Comparison of ENCODE assay signal across 20 cellular contexts in the genomic region with DNA sequence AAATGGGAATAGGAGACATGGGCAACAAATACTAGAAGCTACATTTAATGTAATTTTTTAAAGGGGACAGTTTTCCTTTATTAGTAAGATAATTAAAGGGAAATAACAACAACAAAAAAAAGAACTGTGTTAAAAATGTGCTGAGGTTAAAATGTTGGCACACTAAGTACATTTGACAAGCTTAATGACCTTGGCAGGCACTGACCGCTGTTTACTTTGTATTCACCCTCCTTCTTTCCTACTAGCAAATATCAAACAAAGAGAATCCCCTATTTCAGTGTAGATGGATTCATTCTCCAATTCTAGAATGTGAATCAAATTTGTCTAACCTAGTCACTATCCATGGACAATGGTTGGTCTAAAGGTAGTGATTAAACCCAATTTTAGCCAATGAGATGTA.
DNase-seq lines count a peak whose midpoint lies in the region; ATAC-seq, FAIRE-seq and TF ChIP-seq lines count a peak whose summit lies in the region.
"Had no signal": no experiment of that assay in that cellular context is flagged by ENCODE, and none has a peak within 500 bp of the region (broad histone marks: within the 10 kb centered on the region; RNA-seq: fewer than 3 reads in every experiment).

No MANE protein-coding gene starts in this region.

- no peak overlapping the region for H3K4me2 ChIP-seq in HepG2 (ENCODE audit: low read depth, low read length)
- H3K4me2 ChIP-seq: A549, PC-9 had no signal

- no peak for TF ChIP-seq CTCF in HepG2 (CRISPR knock-in tag; IDR thresholded peaks at IDR 0.05)
- no peak for TF ChIP-seq CTCF in progenitor cell of endocrine pancreas (IDR thresholded peaks at IDR 0.05; ENCODE audit: unreplicated experiment)

- H3K36me3 Mint-ChIP-seq in progenitor cell of endocrine pancreas (ENCODE audit: insufficient read depth) = peaks cover 4% of the 10 kb centered on the region
- H3K36me3 Mint-ChIP-seq: CD14-positive monocyte, T-cell had no signal

- no peak overlapping the region for H3K9ac ChIP-seq in HepG2 (ENCODE audit: insufficient read depth, low read depth, low read length)

- peaks cover 11% of the 10 kb centered on the region for H3K4me1 Mint-ChIP-seq in progenitor cell of endocrine pancreas (ENCODE audit: low read depth)
- H3K4me1 Mint-ChIP-seq: B cell, CD14-positive monocyte, T-cell had no signal

- H3K27me3 Mint-ChIP-seq in progenitor cell of endocrine pancreas = no peaks in the 10 kb centered on the region

- POLR2A ChIA-PET in HepG2 (lab: Yijun Ruan, JAX) = no interaction called here

- H3K4me3 Mint-ChIP-seq in progenitor cell of endocrine pancreas (ENCODE audit: low read depth) = no peak overlapping the region
- H3K4me3 Mint-ChIP-seq: B cell, CD14-positive monocyte, T-cell had no signal

- H3K79me2 ChIP-seq in HepG2 (ENCODE audit: insufficient read depth, low read length) = no peaks in the 10 kb centered on the region

- H3K4me3 ChIP-seq in HepG2 (replicated peaks in 1 of 3; ENCODE audit: insufficient read depth in 1 of 3, low read depth in 2 of 3, low read length in 3 of 3) = no peak overlapping the region
- H3K4me3 ChIP-seq: A549, MG63, PC-9 had no signal

- intact Hi-C loops in HepG2 (cut with micrococcal nuclease; ENCODE audit: unreplicated experiment) = no loop called here

- peak; percentile 63; the same call in 2 of the 3 replicates for ATAC-seq in HepG2
- ATAC-seq in GM18858 (IDR thresholded peaks at IDR 0.05; ENCODE audit: unreplicated experiment) = no peak
- ATAC-seq: A549, SK-N-SH treated with all-trans-retinoic acid at 6 μM for 48 hours, T-cell had no signal

- TF ChIP-seq RAD21 in HepG2 (CRISPR knock-in tag; IDR thresholded peaks at IDR 0.05) = no peak

- FAIRE-seq in HepG2 (lab: Jason Lieb, UNC) = peak; percentile 12
- FAIRE-seq: A549, D721Med, H54 had no signal

- no peak for TF ChIP-seq POLR2A in HepG2 (IDR thresholded peaks at IDR 0.05; ENCODE audit: insufficient read depth in 1 of 2, low read depth in 2 of 2, low read length in 2 of 2)

- DNase-seq in DMS153 treated with DMSO at 0.1 percent for 48 hours (lab: John Stamatoyannopoulos, UW; ENCODE audit: unreplicated experiment) (peak; percentile 30), NCI-H2029 (lab: John Stamatoyannopoulos, UW) (peak; percentile 23), NCI-H774 (lab: John Stamatoyannopoulos, UW) (peak; percentile 22), HepG2 (ENCODE audit: low spot score) (peak; percentile 43), cortex of kidney (lab: John Stamatoyannopoulos, UW) (no peak), progenitor cell of endocrine pancreas (ENCODE audit: low spot score, unreplicated experiment) (no peak), NCI-H524 (lab: John Stamatoyannopoulos, UW) (no peak)
- DNase-seq: DMS79, MG63, NCI-H1048, PC-9, SIG-M5, T-cell had no signal

- no peak overlapping the region for H2AFZ ChIP-seq in HepG2 (ENCODE audit: low read length)
- H2AFZ ChIP-seq: PC-9 had no signal

- peaks cover 29% of the 10 kb centered on the region for H3K4me1 ChIP-seq in HepG2 (ENCODE audit: insufficient read depth, low read length)
- H3K4me1 ChIP-seq: A549 had no signal

- CTCF ChIA-PET in HepG2 (lab: Yijun Ruan, JAX; ENCODE audit: low intra/inter-chr PET ratio, low total read pairs) = no interaction called here

- H3K27me3 ChIP-seq in HepG2 (ENCODE audit: control insufficient read depth in 1 of 2, insufficient read depth in 2 of 2, low read length in 2 of 2) = no peaks in the 10 kb centered on the region; a peak in 1 of 5 replicates
- H3K27me3 ChIP-seq: MG63 had no signal

- in situ Hi-C loops in HepG2 (cut with HindIII; ENCODE audit: extremely low pct_ligation_motif_present, low pct_unique_long_range_greater_than_20kb) = no loop called here

- H3K9me3 ChIP-seq in HepG2 (ENCODE audit: low read length) = no peaks in the 10 kb centered on the region
- H3K9me3 ChIP-seq: A549, MG63 had no signal

- WGBS in HepG2 (ENCODE audit: low lambda C conversion rate) = 12% methylated on average over 1 of the region's 1 CpG

- no TSS peak for BruUV-seq in HepG2 (replicated peaks; lab: Mats Ljungman, UMichigan)

- no peaks in the 10 kb centered on the region for H4K20me1 ChIP-seq in HepG2 (ENCODE audit: insufficient read depth, low read length)

- TF ChIP-seq EP300 in HepG2 (IDR thresholded peaks at IDR 0.05; ENCODE audit: low read depth in 2 of 2, low read length in 2 of 2) (no peak), HepG2 (CRISPR knock-in tag; IDR thresholded peaks at IDR 0.05; ENCODE audit: borderline replicate concordance) (no peak)

- H3K9me3 Mint-ChIP-seq in progenitor cell of endocrine pancreas (ENCODE audit: low read depth) = peaks cover 8% of the 10 kb centered on the region

- no peak overlapping the region for H3K27ac ChIP-seq in HepG2 (ENCODE audit: extremely low read length, insufficient read depth, low read length)
- H3K27ac ChIP-seq: A549, PC-9 had no signal

- no peak overlapping the region for H3K27ac Mint-ChIP-seq in progenitor cell of endocrine pancreas
- H3K27ac Mint-ChIP-seq: B cell, CD14-positive monocyte, T-cell had no signal

- no peaks in the 10 kb centered on the region for H3K36me3 ChIP-seq in HepG2 (replicated peaks in 1 of 2; ENCODE audit: control insufficient read depth in 1 of 2, insufficient read depth in 2 of 2, low read length in 2 of 2)
- H3K36me3 ChIP-seq: MG63 had no signal

TF ChIP-seq in HepG2, 621 proteins besides CTCF, POLR2A, EP300 and RAD21 (continues in another document):
- TF ChIP-seq SCMH1 (CRISPR knock-in tag; IDR thresholded peaks at IDR 0.05; ENCODE audit: borderline replicate concordance) = no peak
- TF ChIP-seq FOXA3 (CRISPR knock-in tag; IDR thresholded peaks at IDR 0.05) = peak; percentile 83
- TF ChIP-seq SOX5 (CRISPR knock-in tag; IDR thresholded peaks at IDR 0.05; ENCODE audit: borderline replicate concordance) = peak; percentile 34; the same call in 1 of the 2 replicates
- 0 out of 2 replicates have a peak, but pooled peaks have one; percentile 10 for TF ChIP-seq GATAD2A (CRISPR knock-in tag; IDR thresholded peaks at IDR 0.05)
- TF ChIP-seq FOXA1 (IDR thresholded peaks at IDR 0.05) = no peak
- peak; percentile 76 for TF ChIP-seq FOXA1 (CRISPR knock-in tag; IDR thresholded peaks at IDR 0.05)
- TF ChIP-seq, protein P1, sequence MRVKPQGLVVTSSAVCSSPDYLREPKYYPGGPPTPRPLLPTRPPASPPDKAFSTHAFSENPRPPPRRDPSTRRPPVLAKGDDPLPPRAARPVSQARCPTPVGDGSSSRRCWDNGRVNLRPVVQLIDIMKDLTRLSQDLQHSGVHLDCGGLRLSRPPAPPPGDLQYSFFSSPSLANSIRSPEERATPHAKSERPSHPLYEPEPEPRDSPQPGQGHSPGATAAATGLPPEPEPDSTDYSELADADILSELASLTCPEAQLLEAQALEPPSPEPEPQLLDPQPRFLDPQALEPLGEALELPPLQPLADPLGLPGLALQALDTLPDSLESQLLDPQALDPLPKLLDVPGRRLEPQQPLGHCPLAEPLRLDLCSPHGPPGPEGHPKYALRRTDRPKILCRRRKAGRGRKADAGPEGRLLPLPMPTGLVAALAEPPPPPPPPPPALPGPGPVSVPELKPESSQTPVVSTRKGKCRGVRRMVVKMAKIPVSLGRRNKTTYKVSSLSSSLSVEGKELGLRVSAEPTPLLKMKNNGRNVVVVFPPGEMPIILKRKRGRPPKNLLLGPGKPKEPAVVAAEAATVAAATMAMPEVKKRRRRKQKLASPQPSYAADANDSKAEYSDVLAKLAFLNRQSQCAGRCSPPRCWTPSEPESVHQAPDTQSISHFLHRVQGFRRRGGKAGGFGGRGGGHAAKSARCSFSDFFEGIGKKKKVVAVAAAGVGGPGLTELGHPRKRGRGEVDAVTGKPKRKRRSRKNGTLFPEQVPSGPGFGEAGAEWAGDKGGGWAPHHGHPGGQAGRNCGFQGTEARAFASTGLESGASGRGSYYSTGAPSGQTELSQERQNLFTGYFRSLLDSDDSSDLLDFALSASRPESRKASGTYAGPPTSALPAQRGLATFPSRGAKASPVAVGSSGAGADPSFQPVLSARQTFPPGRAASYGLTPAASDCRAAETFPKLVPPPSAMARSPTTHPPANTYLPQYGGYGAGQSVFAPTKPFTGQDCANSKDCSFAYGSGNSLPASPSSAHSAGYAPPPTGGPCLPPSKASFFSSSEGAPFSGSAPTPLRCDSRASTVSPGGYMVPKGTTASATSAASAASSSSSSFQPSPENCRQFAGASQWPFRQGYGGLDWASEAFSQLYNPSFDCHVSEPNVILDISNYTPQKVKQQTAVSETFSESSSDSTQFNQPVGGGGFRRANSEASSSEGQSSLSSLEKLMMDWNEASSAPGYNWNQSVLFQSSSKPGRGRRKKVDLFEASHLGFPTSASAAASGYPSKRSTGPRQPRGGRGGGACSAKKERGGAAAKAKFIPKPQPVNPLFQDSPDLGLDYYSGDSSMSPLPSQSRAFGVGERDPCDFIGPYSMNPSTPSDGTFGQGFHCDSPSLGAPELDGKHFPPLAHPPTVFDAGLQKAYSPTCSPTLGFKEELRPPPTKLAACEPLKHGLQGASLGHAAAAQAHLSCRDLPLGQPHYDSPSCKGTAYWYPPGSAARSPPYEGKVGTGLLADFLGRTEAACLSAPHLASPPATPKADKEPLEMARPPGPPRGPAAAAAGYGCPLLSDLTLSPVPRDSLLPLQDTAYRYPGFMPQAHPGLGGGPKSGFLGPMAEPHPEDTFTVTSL (CRISPR knock-in tag; IDR thresholded peaks at IDR 0.05; ENCODE audit: borderline replicate concordance) = peak; percentile 63; the same call in 1 of the 2 replicates
- TF ChIP-seq SOX13 (IDR thresholded peaks at IDR 0.05) = no peak
- peak in 1 of 2 experiments; percentile 55; a peak in 1 of 4 replicates for TF ChIP-seq SOX13 (CRISPR knock-in tag; conservative IDR thresholded peaks at IDR 0.05 in 1 of 2, IDR thresholded peaks at IDR 0.05 in 1 of 2)
- no peak for TF ChIP-seq ZFP62 (CRISPR knock-in tag; IDR thresholded peaks at IDR 0.05)
- no peak for TF ChIP-seq FOXP1 (IDR thresholded peaks at IDR 0.05)
- TF ChIP-seq FOXP1 (CRISPR knock-in tag; IDR thresholded peaks at IDR 0.05) = 0 out of 2 replicates have a peak, but pooled peaks have one; percentile 26
- no peak for TF ChIP-seq THYN1 (CRISPR knock-in tag; IDR thresholded peaks at IDR 0.05; ENCODE audit: borderline replicate concordance, low read depth)

Comparison
In these comparisons a context has a peak if more than half of its experiments do, and no peak if none do; other contexts are left out.
1. DNase-seq: peak in DMS153 treated with DMSO at 0.1 percent for 48 hours (single experiment), NCI-H2029 (single experiment), NCI-H774 (single experiment) and HepG2 (single experiment); none in cortex of kidney (single experiment), progenitor cell of endocrine pancreas (single experiment) and NCI-H524 (0 of 2).